In the genomic region with DNA sequence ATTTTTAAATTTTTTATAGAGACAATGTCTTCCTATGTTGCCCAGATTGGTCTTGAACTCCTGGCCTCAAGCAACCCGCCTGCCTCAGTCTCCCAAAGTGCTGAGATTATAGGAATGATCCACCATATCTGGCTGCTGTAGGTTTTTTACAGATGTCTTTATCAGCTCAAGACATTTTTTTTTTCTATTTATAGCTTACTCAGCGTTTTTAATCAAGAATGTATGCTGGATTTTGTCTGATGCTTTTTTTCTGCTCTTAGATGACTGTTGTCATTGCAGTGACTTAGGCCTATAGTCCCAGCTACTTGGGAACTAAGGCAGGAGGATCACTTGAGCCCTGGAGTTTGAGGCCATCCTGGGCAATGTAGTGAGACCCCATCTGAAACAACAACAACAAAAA, we compare ENCODE assay signal across 7 cellular contexts.
"Had no signal": no experiment of that assay in that cellular context is flagged by ENCODE, and none has a peak within 500 bp of the region (broad histone marks: within the 10 kb centered on the region; RNA-seq: fewer than 3 reads in every experiment).

No MANE protein-coding gene starts in this region.

- H3K27ac ChIP-seq: GM23248, HL-60 had no signal

- H3K9ac ChIP-seq: GM23248 had no signal

- H2AFZ ChIP-seq: GM23248 had no signal

- H3K4me3 ChIP-seq: GM23248 had no signal

- DNase-seq: GM23248, GOT3, H9, HCEC 1CT, KG1 had no signal

- FAIRE-seq: H54 had no signal
